Comparison of ENCODE assay signal across 20 cellular contexts in genomic region chr2:110812726-110813645, GRCh38.
"Had no signal": no experiment of that assay in that cellular context is flagged by ENCODE, and none has a peak within 500 bp of the region (broad histone marks: within the 10 kb centered on the region; RNA-seq: fewer than 3 reads in every experiment).

No MANE protein-coding gene starts in this region.

- FAIRE-seq: endometrium, keratinocyte, pancreas, TTC549 had no signal

- H3K4me3 Mint-ChIP-seq: activated CD4-positive, alpha-beta memory T cell treated with anti-CD3 and anti-CD28 coated beads for 36 hours; activated T-helper 17 cell treated with anti-CD3 and anti-CD28 coated beads, Interleukin-2, amount 50 U/mL, for 72 hours; central memory CD8-positive, alpha-beta T cell; stimulated activated naive B cell treated with anti-CD40 and anti-IgM and Interleukin-4, amounts not matched to agents 10 μg/mL and 1 μg/mL and 100 μg/mL, for 72 hours; T-helper 2 cell treated with Interferon-gamma antibody and Interleukin-4, amounts not matched to agents 5 μg/mL and 100 μg/mL, for 36 hours had no signal

- H3K36me3 ChIP-seq: brain microvascular endothelial cell, pancreas, thyroid gland had no signal

- H3K4me1 ChIP-seq: pancreas had no signal

- H3K4me1 Mint-ChIP-seq: activated T-helper 17 cell treated with anti-CD3 and anti-CD28 coated beads, Interleukin-2, amount 50 U/mL, for 72 hours had no signal

- H3K27me3 ChIP-seq: pancreas, thyroid gland had no signal

- H3K9me3 Mint-ChIP-seq: activated CD4-positive, alpha-beta memory T cell treated with anti-CD3 and anti-CD28 coated beads for 36 hours; activated T-helper 17 cell treated with anti-CD3 and anti-CD28 coated beads, Interleukin-2, amount 50 U/mL, for 72 hours; central memory CD8-positive, alpha-beta T cell; stimulated activated naive B cell treated with anti-CD40 and anti-IgM and Interleukin-4, amounts not matched to agents 10 μg/mL and 1 μg/mL and 100 μg/mL, for 72 hours; T-helper 2 cell treated with Interferon-gamma antibody and Interleukin-4, amounts not matched to agents 5 μg/mL and 100 μg/mL, for 36 hours had no signal

- DNase-seq: activated CD4-positive, alpha-beta memory T cell treated with anti-CD3 and anti-CD28 coated beads for 36 hours; activated naive CD4-positive, alpha-beta T cell; activated T-cell treated with anti-CD3 and anti-CD28 coated beads, Interleukin-2, amount 50 U/mL, for 1 hour; aorta; brain microvascular endothelial cell; foreskin melanocyte; hypothalamus; midbrain; pancreas; stimulated activated naive B cell treated with anti-CD40 and anti-IgM and Interleukin-4, amounts not matched to agents 10 μg/mL and 1 μg/mL and 100 μg/mL, for 72 hours; thyroid gland had no signal

- ATAC-seq: activated T-helper 17 cell treated with anti-CD3 and anti-CD28 coated beads, Interleukin-2, amount 50 U/mL, for 72 hours; left lobe of liver; pancreas; sciatic nerve had no signal

- H3K27ac Mint-ChIP-seq: activated CD4-positive, alpha-beta memory T cell treated with anti-CD3 and anti-CD28 coated beads for 36 hours; activated T-helper 17 cell treated with anti-CD3 and anti-CD28 coated beads, Interleukin-2, amount 50 U/mL, for 72 hours; stimulated activated naive B cell treated with anti-CD40 and anti-IgM and Interleukin-4, amounts not matched to agents 10 μg/mL and 1 μg/mL and 100 μg/mL, for 72 hours; T-helper 2 cell treated with Interferon-gamma antibody and Interleukin-4, amounts not matched to agents 5 μg/mL and 100 μg/mL, for 36 hours had no signal

- H3K27ac ChIP-seq: brain microvascular endothelial cell, coronary artery, pancreas, thyroid gland had no signal

- H3K9me3 ChIP-seq: pancreas, thyroid gland had no signal

- H3K36me3 Mint-ChIP-seq: activated CD4-positive, alpha-beta memory T cell treated with anti-CD3 and anti-CD28 coated beads for 36 hours had no signal

- H3K4me3 ChIP-seq: coronary artery, pancreas, thyroid gland had no signal
